In the genomic region with DNA sequence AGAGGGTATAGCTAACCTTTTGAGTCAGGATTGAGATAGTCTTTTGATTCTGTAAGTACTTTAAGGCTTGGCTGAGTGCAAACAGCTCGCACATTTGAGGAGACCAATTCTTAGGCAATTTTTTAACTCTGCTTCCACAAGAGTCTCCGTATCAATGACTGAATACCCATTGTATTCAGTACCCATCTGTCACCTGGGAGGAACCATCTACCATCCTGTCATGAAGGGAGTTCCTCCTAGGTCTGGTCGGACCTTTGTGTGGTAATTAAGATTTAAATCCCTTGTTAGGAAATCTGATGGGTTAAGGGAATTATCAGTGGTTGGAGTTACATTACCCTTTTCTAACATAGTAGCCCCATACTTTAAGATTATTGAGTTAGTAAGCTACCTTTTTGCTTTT, we compare ENCODE assay signal across 10 cellular contexts. TPM values are rescaled to one million over a fixed set of nuclear protein-coding genes. Genes with fewer than 3 reads are reported as not detected.
"Had no signal": no experiment of that assay in that cellular context is flagged by ENCODE, and none has a peak within 500 bp of the region (broad histone marks: within the 10 kb centered on the region; RNA-seq: fewer than 3 reads in every experiment).

No MANE protein-coding gene starts in this region.

RNA-seq across cellular contexts. Expression of a gene that starts 30.3 kb away (rescaled TPM):
- total RNA-seq: activated B cell treated with CpG ODN at 0.5 μM for 24 hours; activated CD4-positive, alpha-beta memory T cell treated with anti-CD3 and anti-CD28 coated beads for 36 hours; activated CD4-positive, alpha-beta memory T cell treated with anti-CD3 and anti-CD28 coated beads, Interleukin-2, amount 10 ng/mL, durations not matched to agents 7 days and 5 days; activated CD4-positive, alpha-beta T cell treated with anti-CD3 and anti-CD28 coated beads for 36 hours; activated CD4-positive, alpha-beta T cell treated with anti-CD3 and anti-CD28 coated beads, Interleukin-2, amount 10 ng/mL, durations not matched to agents 7 days and 5 days; activated CD8-positive, alpha-beta memory T cell treated with anti-CD3 and anti-CD28 coated beads for 36 hours; activated CD8-positive, alpha-beta T cell treated with anti-CD3 and anti-CD28 coated beads for 36 hours; activated CD8-positive, alpha-beta T cell treated with anti-CD3 and anti-CD28 coated beads, Interleukin-2, amount 10 ng/mL, durations not matched to agents 7 days and 5 days; T-helper 1 cell treated with Interleukin-12 subunit alpha and Interleukin-12 subunit beta and Interleukin-4 antibody, amounts not matched to agents 30 ng/mL and 1 ng/mL, for 36 hours; T-helper 2 cell treated with Interferon-gamma antibody and Interleukin-4, amounts not matched to agents 100 ng/mL and 5 ng/mL, for 36 hours had no signal
